ENCODE assay signal across 9 cellular contexts in genomic region chr6:90397929-90398674, GRCh38.
DNase-seq lines count a peak whose midpoint lies in the region; ATAC-seq and TF ChIP-seq lines count a peak whose summit lies in the region.
"Had no signal": no experiment of that assay in that cellular context is flagged by ENCODE, and none has a peak within 500 bp of the region (broad histone marks: within the 10 kb centered on the region; RNA-seq: fewer than 3 reads in every experiment).

No MANE protein-coding gene starts in this region.

- DNase-seq in T1000 (lab: John Stamatoyannopoulos, UW) (peak; percentile 41), body of pancreas (peak; percentile 22 to 61 (median 49)), HuH-7.5 (ENCODE audit: low spot score) (no peak), 8988T (no peak), RKO (ENCODE audit: low spot score) (no peak)
- DNase-seq in stimulated activated CD4-positive, alpha-beta T cell treated with anti-CD3 and anti-CD28 coated beads, Interleukin-4, amount 100 ng/mL, for 4 hours, result peak; percentile 69 to 95

- WGBS in body of pancreas, 2 donors, result 40 to 41% methylated on average over 5 of the region's 5 CpGs

- no peak overlapping the region for H3K27ac ChIP-seq in body of pancreas
- H3K27ac ChIP-seq: HL-60 had no signal

- ATAC-seq in GM21786 (IDR thresholded peaks at IDR 0.05; ENCODE audit: unreplicated experiment), result peak; percentile 66
- ATAC-seq in body of pancreas, result peak; percentile 87
- ATAC-seq in HG03520 (IDR thresholded peaks at IDR 0.05; ENCODE audit: unreplicated experiment), result no peak

- TF ChIP-seq CTCF in body of pancreas (IDR thresholded peaks at IDR 0.05), result no peak

- H3K27me3 ChIP-seq in body of pancreas, result no peaks in the 10 kb centered on the region

- H3K36me3 ChIP-seq in body of pancreas (replicated peaks in 1 of 2; ENCODE audit: insufficient read depth in 1 of 2, low read depth in 2 of 2), result no peaks in the 10 kb centered on the region

- H3K4me3 ChIP-seq in body of pancreas, result no peak overlapping the region

- no peaks in the 10 kb centered on the region for H3K9me3 ChIP-seq in body of pancreas

- peaks cover 7% of the 10 kb centered on the region for H3K4me1 ChIP-seq in body of pancreas

- intact Hi-C loops in body of pancreas (cut with DNase I), result loop anchor here (10.0 kb wide), 1 partner anchor 433 kb away; no protein-coding TSS in a partner anchor

- TF ChIP-seq POLR2A in body of pancreas (IDR thresholded peaks at IDR 0.05), result no peak

Comparison
In these comparisons a context has a peak if more than half of its experiments do, and no peak if none do; other contexts are left out.
1. DNase-seq: peak in T1000 (single experiment), body of pancreas (4 of 4) and stimulated activated CD4-positive, alpha-beta T cell treated with anti-CD3 and anti-CD28 coated beads, Interleukin-4, amount 100 ng/mL, for 4 hours (2 of 2); none in HuH-7.5 (single experiment), 8988T (single experiment) and RKO (single experiment).